13 cellular contexts compared by ENCODE assay signal in the genomic region with DNA sequence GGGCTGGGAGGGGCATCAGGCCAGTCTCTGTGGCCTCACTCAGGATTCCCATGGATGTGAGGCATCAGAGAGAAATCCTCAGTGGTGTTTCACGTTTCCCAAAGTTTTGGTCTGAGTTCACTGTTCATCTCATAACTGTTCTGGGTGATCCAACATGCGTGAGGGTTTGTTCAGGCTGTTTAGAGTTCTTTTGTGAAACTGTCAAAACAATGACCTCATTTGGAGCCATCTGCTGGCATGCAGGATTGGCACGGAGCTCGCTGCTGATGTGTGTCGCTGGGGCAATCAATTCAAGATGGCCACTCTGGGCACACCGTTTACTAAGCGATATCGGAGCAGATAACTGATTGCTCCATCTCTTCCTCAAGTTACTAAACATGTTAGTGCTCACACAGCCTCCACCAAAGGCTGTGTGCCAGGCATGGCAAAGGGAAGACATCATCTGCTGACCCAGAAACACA.
DNase-seq lines count a peak whose midpoint lies in the region; TF ChIP-seq lines count a peak whose summit lies in the region.
"Had no signal": no experiment of that assay in that cellular context is flagged by ENCODE, and none has a peak within 500 bp of the region (broad histone marks: within the 10 kb centered on the region; RNA-seq: fewer than 3 reads in every experiment).

No MANE protein-coding gene starts in this region.

- H3K9me3 Mint-ChIP-seq in neural progenitor cell, result no peaks in the 10 kb centered on the region

- H3K18ac ChIP-seq in trophoblast cell (ENCODE audit: low read length), result no peak overlapping the region

- peak in 1 of 4 donors; percentile 8 for TF ChIP-seq EP300 in sigmoid colon (IDR thresholded peaks at IDR 0.05)

- no peak overlapping the region for H2BK120ac ChIP-seq in trophoblast cell (ENCODE audit: insufficient read depth, low read length, poor library complexity)

- no peak overlapping the region for H3K14ac ChIP-seq in trophoblast cell (ENCODE audit: low read length)

- no peak for TF ChIP-seq POLR2A in sigmoid colon (IDR thresholded peaks at IDR 0.05)

- TF ChIP-seq CTCF in KMS-11 (conservative IDR thresholded peaks at IDR 0.05; ENCODE audit: low read depth, low read length) (no peak), sigmoid colon (IDR thresholded peaks at IDR 0.05) (no peak), neural progenitor cell (IDR thresholded peaks at IDR 0.05) (no peak)

- peaks cover 2% of the 10 kb centered on the region for H3K27me3 Mint-ChIP-seq in neural progenitor cell (ENCODE audit: insufficient read depth, low read depth)

- no peak overlapping the region for H2BK5ac ChIP-seq in trophoblast cell (ENCODE audit: low read depth, low read length, poor library complexity)

- 64 to 74% methylated on average over 8 of the region's 8 CpGs for WGBS in sigmoid colon, 2 donors
- WGBS in trophoblast cell (ENCODE audit: extremely low coverage, insufficient coverage, insufficient read length), result no CpG with 5 or more reads among the region's 8 CpGs

- H3K4me3 ChIP-seq in KMS-11 (IDR thresholded peaks at IDR 0.05; ENCODE audit: insufficient read depth, low read depth, low read length), result no peak overlapping the region
- no peak overlapping the region for H3K4me3 ChIP-seq in sigmoid colon
- H3K4me3 ChIP-seq in neural progenitor cell, result no peak overlapping the region
- no peak overlapping the region for H3K4me3 ChIP-seq in trophoblast cell (ENCODE audit: low read depth, low read length)
- H3K4me3 ChIP-seq: BLaER1 treated with 17β-estradiol and CSF1 and Interleukin-3, amounts not matched to agents 10 nM and 100 nM had no signal

- no peaks in the 10 kb centered on the region for H3K36me3 Mint-ChIP-seq in neural progenitor cell
- H3K36me3 Mint-ChIP-seq: stimulated activated effector memory CD8-positive, alpha-beta T cell treated with anti-CD3 and anti-CD28 coated beads, Interleukin-12 subunit alpha, Interleukin-12 subunit beta, amount 100 ng/mL, for 72 hours had no signal

- H3K9me3 ChIP-seq in sigmoid colon, result no peaks in the 10 kb centered on the region
- no peaks in the 10 kb centered on the region for H3K9me3 ChIP-seq in neural progenitor cell (ENCODE audit: low read depth)
- no peaks in the 10 kb centered on the region for H3K9me3 ChIP-seq in trophoblast cell (ENCODE audit: insufficient read depth, low read depth, low read length)
- H3K9me3 ChIP-seq: BLaER1 treated with 17β-estradiol and CSF1 and Interleukin-3, amounts not matched to agents 10 nM and 100 nM had no signal

- no peaks in the 10 kb centered on the region for H3K79me1 ChIP-seq in trophoblast cell (ENCODE audit: low read length)

- intact Hi-C loops in sigmoid colon (cut with DNase I), result no loop called here

- no peak overlapping the region for H4K12ac ChIP-seq in trophoblast cell (ENCODE audit: low read depth, low read length)

- no peak overlapping the region for H3K4ac ChIP-seq in trophoblast cell (ENCODE audit: low read depth, low read length)

- no peak overlapping the region for H3K27ac Mint-ChIP-seq in neural progenitor cell
- H3K27ac Mint-ChIP-seq: stimulated activated effector memory CD8-positive, alpha-beta T cell treated with anti-CD3 and anti-CD28 coated beads, Interleukin-12 subunit alpha, Interleukin-12 subunit beta, amount 100 ng/mL, for 72 hours had no signal

- no peak overlapping the region for H3K4me3 Mint-ChIP-seq in neural progenitor cell
- H3K4me3 Mint-ChIP-seq: stimulated activated effector memory CD8-positive, alpha-beta T cell treated with anti-CD3 and anti-CD28 coated beads, Interleukin-12 subunit alpha, Interleukin-12 subunit beta, amount 100 ng/mL, for 72 hours had no signal

- DNase-seq in astrocyte of the hippocampus (ENCODE audit: low read depth, low spot score), result peak; percentile 21
- peak; percentile 14 for DNase-seq in kidney tubule cell (ENCODE audit: low spot score)
- peak; percentile 79 for DNase-seq in sigmoid colon
- no peak for DNase-seq in AG20443 (ENCODE audit: low spot score)
- DNase-seq in NCI-H2081 treated with DMSO at 0.1 percent for 48 hours (lab: John Stamatoyannopoulos, UW), result no peak
- DNase-seq in neural progenitor cell (ENCODE audit: low spot score), result no peak
- DNase-seq in trophoblast cell, result no peak
- DNase-seq: activated CD8-positive, alpha-beta memory T cell treated with anti-CD3 and anti-CD28 coated beads for 24 hours; mesendoderm; NCI-H526 had no signal

- no peaks in the 10 kb centered on the region for H3K36me3 ChIP-seq in KMS-11 (ENCODE audit: insufficient read depth)
- no peaks in the 10 kb centered on the region for H3K36me3 ChIP-seq in sigmoid colon
- H3K36me3 ChIP-seq in neural progenitor cell, result no peaks in the 10 kb centered on the region
- no peaks in the 10 kb centered on the region for H3K36me3 ChIP-seq in trophoblast cell (ENCODE audit: control insufficient read depth in 1 of 2, insufficient read depth in 2 of 2, low read length in 2 of 2)
- H3K36me3 ChIP-seq: BLaER1 treated with 17β-estradiol and CSF1 and Interleukin-3, amounts not matched to agents 10 nM and 100 nM had no signal

- H3K79me2 ChIP-seq in KMS-11 (ENCODE audit: insufficient read depth, low read depth) (no peaks in the 10 kb centered on the region), neural progenitor cell (ENCODE audit: low read depth) (no peaks in the 10 kb centered on the region), trophoblast cell (ENCODE audit: control insufficient read depth, insufficient read depth, low read length, poor library complexity) (no peaks in the 10 kb centered on the region)

- H2AK5ac ChIP-seq in trophoblast cell (ENCODE audit: low read length), result no peak overlapping the region

- H3K27me3 ChIP-seq in KMS-11 (ENCODE audit: insufficient read depth, low read depth), result no peaks in the 10 kb centered on the region
- no peaks in the 10 kb centered on the region for H3K27me3 ChIP-seq in sigmoid colon
- no peaks in the 10 kb centered on the region for H3K27me3 ChIP-seq in neural progenitor cell
- no peaks in the 10 kb centered on the region for H3K27me3 ChIP-seq in trophoblast cell (ENCODE audit: insufficient read depth, low read length)
- H3K27me3 ChIP-seq: BLaER1 treated with 17β-estradiol and CSF1 and Interleukin-3, amounts not matched to agents 10 nM and 100 nM had no signal

- peak overlapping the region; percentile 86 for H3K4me2 ChIP-seq in KMS-11
- H3K4me2 ChIP-seq in neural progenitor cell, result no peak overlapping the region
- H3K4me2 ChIP-seq in trophoblast cell (ENCODE audit: low read length), result no peak overlapping the region
- H3K4me2 ChIP-seq: BLaER1 treated with 17β-estradiol and CSF1 and Interleukin-3, amounts not matched to agents 10 nM and 100 nM had no signal

- H3K4me1 ChIP-seq in KMS-11 (ENCODE audit: low read depth, poor library complexity, severe bottlenecking) (peaks cover 44% of the 10 kb centered on the region), sigmoid colon (peaks cover 0 to 17% (median 16%) of the 10 kb centered on the region in 4 donors), neural progenitor cell (no peaks in the 10 kb centered on the region), trophoblast cell (ENCODE audit: control insufficient read depth in 1 of 2, insufficient read depth in 2 of 2, low read length in 2 of 2) (no peaks in the 10 kb centered on the region)
- H3K4me1 ChIP-seq: BLaER1 treated with 17β-estradiol and CSF1 and Interleukin-3, amounts not matched to agents 10 nM and 100 nM had no signal

- H2BK12ac ChIP-seq in trophoblast cell (ENCODE audit: low read length), result no peak overlapping the region

- no peak overlapping the region for H4K91ac ChIP-seq in trophoblast cell (ENCODE audit: low read depth, low read length)

- H4K20me1 ChIP-seq in KMS-11 (ENCODE audit: insufficient read depth) (no peaks in the 10 kb centered on the region), neural progenitor cell (ENCODE audit: low read depth) (no peaks in the 10 kb centered on the region)
- H4K20me1 ChIP-seq: BLaER1 treated with 17β-estradiol and CSF1 and Interleukin-3, amounts not matched to agents 10 nM and 100 nM had no signal

- no peak overlapping the region for H4K8ac ChIP-seq in trophoblast cell (ENCODE audit: low read depth, low read length)

- no peak overlapping the region for H3K23ac ChIP-seq in trophoblast cell (ENCODE audit: low read length)

- peak overlapping the region; percentile 43 for H2AFZ ChIP-seq in KMS-11 (ENCODE audit: low read depth)
- H2AFZ ChIP-seq in neural progenitor cell (replicated peaks), result no peak overlapping the region
- H2AFZ ChIP-seq in trophoblast cell (ENCODE audit: insufficient read depth, low read length, poor library complexity), result no peak overlapping the region

- H3K27ac ChIP-seq in KMS-11, result peak overlapping the region; percentile 84
- H3K27ac ChIP-seq in sigmoid colon, result peak overlapping the region; percentile 8 to 71 (median 63)
- no peak overlapping the region for H3K27ac ChIP-seq in neural progenitor cell
- H3K27ac ChIP-seq in trophoblast cell (ENCODE audit: low read depth, low read length), result no peak overlapping the region
- H3K27ac ChIP-seq: BLaER1 treated with 17β-estradiol and CSF1 and Interleukin-3, amounts not matched to agents 10 nM and 100 nM had no signal

- H3K9ac ChIP-seq in KMS-11 (peak overlapping the region; percentile 53; the same call in 1 of the 2 replicates), neural progenitor cell (no peak overlapping the region), trophoblast cell (ENCODE audit: low read length) (no peak overlapping the region)
- H3K9ac ChIP-seq: BLaER1 treated with 17β-estradiol and CSF1 and Interleukin-3, amounts not matched to agents 10 nM and 100 nM had no signal

- H3F3A ChIP-seq in neural progenitor cell (ENCODE audit: low read depth), result no peaks in the 10 kb centered on the region

- peaks cover 8% of the 10 kb centered on the region for H3K4me1 Mint-ChIP-seq in neural progenitor cell
- H3K4me1 Mint-ChIP-seq: stimulated activated effector memory CD8-positive, alpha-beta T cell treated with anti-CD3 and anti-CD28 coated beads, Interleukin-12 subunit alpha, Interleukin-12 subunit beta, amount 100 ng/mL, for 72 hours had no signal

Comparison
In these comparisons a context has a peak if more than half of its experiments do, and no peak if none do; other contexts are left out.
1. H3K27ac ChIP-seq: peak in KMS-11 (single experiment) and sigmoid colon (4 of 4); none in neural progenitor cell (single experiment) and trophoblast cell (single experiment).
2. DNase-seq: peak in astrocyte of the hippocampus (single experiment), kidney tubule cell (single experiment) and sigmoid colon (single experiment); none in AG20443 (single experiment), NCI-H2081 treated with DMSO at 0.1 percent for 48 hours (single experiment), neural progenitor cell (single experiment) and trophoblast cell (0 of 2).